Comparison of ENCODE assay signal across 26 cellular contexts in genomic region chr9:118583414-118583813, GRCh38.
"Had no signal": no experiment of that assay in that cellular context is flagged by ENCODE, and none has a peak within 500 bp of the region (broad histone marks: within the 10 kb centered on the region; RNA-seq: fewer than 3 reads in every experiment).

No MANE protein-coding gene starts in this region.

- H3K4me3 ChIP-seq: suprapubic skin, testis, thoracic aorta, thyroid gland, tibial artery, tibial nerve, transverse colon, upper lobe of left lung, upper lobe of right lung, uterus, vagina had no signal

- FAIRE-seq: urothelium cell line had no signal

- H3K27ac ChIP-seq: suprapubic skin, testis, thoracic aorta, thyroid gland, tibial artery, tibial nerve, transverse colon, upper lobe of left lung, upper lobe of right lung, uterus, vagina had no signal

- H3K27me3 ChIP-seq: suprapubic skin, testis, thyroid gland, tibial artery, tibial nerve, transverse colon, upper lobe of left lung, upper lobe of right lung, uterus, vagina had no signal

- H3K4me1 ChIP-seq: suprapubic skin, testis, thyroid gland, tibial nerve, transverse colon, upper lobe of left lung, upper lobe of right lung, uterus, vagina had no signal

- H3K9me3 ChIP-seq: suprapubic skin, testis, thoracic aorta, thyroid gland, tibial artery, tibial nerve, transverse colon, upper lobe of left lung, upper lobe of right lung, uterus, vagina had no signal

- H3K36me3 ChIP-seq: suprapubic skin, thoracic aorta, thyroid gland, tibial artery, tibial nerve, transverse colon, upper lobe of left lung, upper lobe of right lung, uterus, vagina had no signal

- DNase-seq: stimulated activated CD4-positive, alpha-beta T cell treated with anti-CD3 and anti-CD28 coated beads, Interleukin-2, amount 100 ng/mL, for 48 hours; stimulated activated CD4-positive, alpha-beta T cell treated with anti-CD3 and anti-CD28 coated beads, Interleukin-4, amount 100 ng/mL, for 1 hour; stimulated activated CD4-positive, alpha-beta T cell treated with anti-CD3 and anti-CD28 coated beads, Interleukin-4, amount 100 ng/mL, for 24 hours; stimulated activated CD4-positive, alpha-beta T cell treated with anti-CD3 and anti-CD28 coated beads, Interleukin-4, amount 100 ng/mL, for 4 hours; stimulated activated CD8-positive, alpha-beta memory T cell treated with anti-CD3 and anti-CD28 coated beads, Interleukin-4, amount 100 ng/mL, for 48 hours; stimulated activated naive B cell treated with anti-CD40 and anti-IgM and Interleukin-4, amounts not matched to agents 10 μg/mL and 1 μg/mL and 100 μg/mL, for 72 hours; stimulated activated naive CD4-positive, alpha-beta T cell; stimulated activated naive CD4-positive, alpha-beta T cell treated with Interleukin-2 at 50 U/mL for 16 hours; stimulated activated naive CD8-positive, alpha-beta T cell treated with anti-CD3 and anti-CD28 coated beads, Interleukin-15, amount 100 ng/mL, for 72 hours; stimulated activated naive CD8-positive, alpha-beta T cell treated with anti-CD3 and anti-CD28 coated beads, Interleukin-15, Interleukin-2, amounts not matched to agents 100 U/mL and 50 U/mL, for 24 hours; substantia nigra; testis; thyroid gland; tibial artery; transverse colon; trophoblast cell; upper lobe of left lung; upper lobe of right lung; uterus had no signal

- ATAC-seq: stimulated activated effector memory CD8-positive, alpha-beta T cell treated with anti-CD3 and anti-CD28 coated beads, Interleukin-12 subunit alpha, Interleukin-12 subunit beta, amount 100 ng/mL, for 72 hours; stimulated activated memory B cell treated with anti-CD40 and anti-IgM and Interleukin-4, amounts not matched to agents 10 μg/mL and 1 μg/mL and 100 μg/mL, for 72 hours; stimulated activated naive B cell treated with anti-CD40 and anti-IgM and Interleukin-4, amounts not matched to agents 10 μg/mL and 1 μg/mL and 100 μg/mL, for 72 hours; stimulated activated naive CD8-positive, alpha-beta T cell treated with anti-CD3 and anti-CD28 coated beads, Interleukin-15, amount 100 ng/mL, for 72 hours; stimulated activated naive CD8-positive, alpha-beta T cell treated with anti-CD3 and anti-CD28 coated beads, Interleukin-15, Interleukin-2, amounts not matched to agents 100 U/mL and 50 U/mL, for 24 hours; upper lobe of right lung had no signal
